8 cellular contexts compared by ENCODE assay signal in the genomic region with DNA sequence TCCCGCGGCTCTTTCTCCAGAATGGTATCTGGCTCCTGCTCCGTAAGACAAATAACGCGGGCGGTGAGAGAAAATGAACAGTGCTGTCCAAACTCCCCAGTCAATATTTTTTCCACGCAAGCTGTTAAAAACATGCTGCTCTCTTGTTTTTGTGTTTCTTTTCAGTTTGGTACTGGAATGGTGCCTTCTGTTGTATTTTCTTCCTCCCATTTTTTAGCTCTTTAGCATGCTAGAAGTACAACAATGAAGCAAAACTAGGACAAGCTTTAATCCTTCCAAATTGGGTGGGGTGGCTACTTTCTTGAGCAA. TPM values are rescaled to one million over a fixed set of nuclear protein-coding genes. Genes with fewer than 3 reads are reported as not detected.
DNase-seq lines count a peak whose midpoint lies in the region; ATAC-seq and TF ChIP-seq lines count a peak whose summit lies in the region.

No MANE protein-coding gene starts in this region.

- TF ChIP-seq CTCF in A673 (conservative IDR thresholded peaks at IDR 0.05; ENCODE audit: low read depth, low read length) (no peak), WERI-Rb-1 (IDR thresholded peaks at IDR 0.05; ENCODE audit: low read depth, low read length) (no peak), heart right ventricle (IDR thresholded peaks at IDR 0.05) (no peak)

- BruUV-seq in A673 (replicated peaks; lab: Mats Ljungman, UMichigan) = no TSS peak

- peak overlapping the region; percentile 88 for H3K27ac ChIP-seq in A673 (ENCODE audit: low read depth, low read length, poor library complexity, severe bottlenecking)
- peak overlapping the region; percentile 83 for H3K27ac ChIP-seq in WERI-Rb-1
- peak overlapping the region; percentile 57 to 92 (median 86) for H3K27ac ChIP-seq in heart right ventricle
- peak overlapping the region; percentile 84 for H3K27ac ChIP-seq in skeletal muscle tissue (ENCODE audit: low read depth, low read length)

- WGBS in heart right ventricle, 2 donors = 1 to 2% methylated on average over 7 of the region's 7 CpGs

- peak overlapping the region; percentile 71 to 95 (median 89) for H3K9ac ChIP-seq in skeletal muscle tissue (ENCODE audit: low read depth in 1 of 3, low read length in 3 of 3)

- intact Hi-C loops in A673 (cut with micrococcal nuclease; ENCODE audit: unreplicated experiment) (loop anchor here (2.0 to 5.0 kb wide), 2 partner anchors 76 to 164 kb away; partner anchors contain the start of gene SIK2), heart right ventricle (cut with DNase I) (loop anchor here in 3 of 10 donors (2.0 to 5.0 kb wide), 2 partner anchors 34 to 164 kb away; partner anchors contain the start of gene SIK2 (in 1 of the 3))

- DNase-seq in A673 (ENCODE audit: low spot score) (no peak), WERI-Rb-1 (no peak), heart right ventricle (no peak), NCI-H345 (lab: John Stamatoyannopoulos, UW) (no peak), islet precursor cell (no peak), DMS153 treated with DMSO at 0.1 percent for 48 hours (lab: John Stamatoyannopoulos, UW; ENCODE audit: unreplicated experiment) (no peak)

- no peaks in the 10 kb centered on the region for H3K9me3 ChIP-seq in A673 (ENCODE audit: low read depth, low read length, poor library complexity, severe bottlenecking)
- no peaks in the 10 kb centered on the region for H3K9me3 ChIP-seq in WERI-Rb-1 (ENCODE audit: severe bottlenecking)
- H3K9me3 ChIP-seq in heart right ventricle = no peaks in the 10 kb centered on the region
- H3K9me3 ChIP-seq in skeletal muscle tissue (ENCODE audit: control insufficient read depth in 3 of 3, low read length in 3 of 3) = no peaks in the 10 kb centered on the region

- ATAC-seq in GM21576 (IDR thresholded peaks at IDR 0.05; ENCODE audit: unreplicated experiment) (peak; percentile 13), heart right ventricle (peak; percentile 21 to 58 (median 38))

- peaks cover 24% of the 10 kb centered on the region for H3K36me3 ChIP-seq in A673 (ENCODE audit: insufficient read depth, low read length, poor library complexity, severe bottlenecking)
- H3K36me3 ChIP-seq in WERI-Rb-1 = peaks cover 33% of the 10 kb centered on the region
- peaks cover 0 to 32% (median 10%) of the 10 kb centered on the region in 9 donors for H3K36me3 ChIP-seq in heart right ventricle
- H3K36me3 ChIP-seq in skeletal muscle tissue (ENCODE audit: control insufficient read depth in 3 of 3, insufficient read depth in 3 of 3, low read length in 3 of 3) = peaks cover 16 to 20% (median 18%) of the 10 kb centered on the region in 3 donors

- H3K4me3 ChIP-seq in A673 (ENCODE audit: low read depth, low read length, poor library complexity, severe bottlenecking) (peak overlapping the region; percentile 89), WERI-Rb-1 (ENCODE audit: low read depth, low read length) (peak overlapping the region; percentile 91), heart right ventricle (peak overlapping the region; percentile 68 to 97 (median 84)), skeletal muscle tissue (ENCODE audit: low read length in 3 of 3) (peak overlapping the region; percentile 90 to 91 (median 91))

- H3K4me1 ChIP-seq in A673 (ENCODE audit: insufficient read depth, low read length, poor library complexity, severe bottlenecking) = peaks cover 8% of the 10 kb centered on the region
- peaks cover 2 to 39% (median 28%) of the 10 kb centered on the region in 9 donors for H3K4me1 ChIP-seq in heart right ventricle
- peaks cover 10 to 20% (median 12%) of the 10 kb centered on the region in 3 donors for H3K4me1 ChIP-seq in skeletal muscle tissue (ENCODE audit: control insufficient read depth in 3 of 3, insufficient read depth in 3 of 3, low read length in 3 of 3)

- H3K27me3 ChIP-seq in A673 (replicated peaks; ENCODE audit: insufficient read depth, low read depth, low read length, poor library complexity) (no peaks in the 10 kb centered on the region), WERI-Rb-1 (ENCODE audit: insufficient read depth, low read depth, severe bottlenecking) (no peaks in the 10 kb centered on the region), heart right ventricle (no peaks in the 10 kb centered on the region), skeletal muscle tissue (ENCODE audit: control insufficient read depth in 3 of 3, insufficient read depth in 3 of 3, low read length in 3 of 3) (no peaks in the 10 kb centered on the region)

- POLR2A ChIA-PET in A673 (lab: Charles Lee; ENCODE audit: low non-redundant PET) = no interaction called here

- CTCF ChIA-PET in A673 (lab: Charles Lee) = interaction anchor here (0.5 to 2.4 kb wide), 4 partner anchors 10 to 312 kb away, joined by 3 to 10 read pairs (median 6); no protein-coding TSS in a partner anchor

RNA-seq across cellular contexts. Expression of gene PPP2R1B, which starts 0.6 kb away (rescaled TPM):
- total RNA-seq in A673 (2021) = 72.2 and 80.0 TPM in 2 replicates
- total RNA-seq in heart right ventricle = 10 to 100 TPM in 7 of 10 donors, 1 to 10 TPM in 3; 8.4 to 16.8 (median 11.4) TPM
- polyA plus RNA-seq in heart right ventricle = 1 to 10 TPM; 5.8 to 5.9 TPM
- 25.1 TPM for total RNA-seq in skeletal muscle tissue
